Comparison of ENCODE assay signal across 21 cellular contexts in genomic region chr15:37038716-37039106, GRCh38.
DNase-seq lines count a peak whose midpoint lies in the region; ATAC-seq and TF ChIP-seq lines count a peak whose summit lies in the region.
"Had no signal": no experiment of that assay in that cellular context is flagged by ENCODE, and none has a peak within 500 bp of the region (broad histone marks: within the 10 kb centered on the region; RNA-seq: fewer than 3 reads in every experiment).

No MANE protein-coding gene starts in this region.

- DNase-seq in NCI-H1417 (lab: John Stamatoyannopoulos, UW) (peak; percentile 17 to 66 (median 36)), NCI-H1417 treated with DMSO at 0.1 percent for 48 hours (lab: John Stamatoyannopoulos, UW) (no peak), Karpas-422 (no peak), cerebellar cortex (ENCODE audit: low spot score) (peak; percentile 57), mesothelial cell of epicardium (ENCODE audit: low spot score in 2 of 2, unreplicated experiment in 2 of 2) (no peak), SW 1271 (lab: John Stamatoyannopoulos, UW) (no peak)
- no peak for DNase-seq in effector CD4-positive, alpha-beta T cell
- DNase-seq: activated CD4-positive, alpha-beta memory T cell treated with anti-CD3 and anti-CD28 coated beads, Interleukin-2, amount 10 ng/mL, durations not matched to agents 7 days and 5 days; activated naive CD4-positive, alpha-beta T cell treated with Interleukin-2 at 50 U/mL for 16 hours; colonic mucosa; GM23248; Kasumi-1; kidney glomerular epithelial cell; NCI-H1105 treated with DMSO at 0.1 percent for 48 hours; SHP77; stimulated activated CD4-positive, alpha-beta T cell treated with anti-CD3 and anti-CD28 coated beads, Interleukin-12 subunit alpha, Interleukin-12 subunit beta, amount 100 ng/mL, for 4 hours; T-helper 17 cell had no signal

- H4K20me1 ChIP-seq in Karpas-422 (ENCODE audit: insufficient read depth, low read depth, low read length): no peaks in the 10 kb centered on the region

- H3K27me3 Mint-ChIP-seq in mesothelial cell of epicardium (ENCODE audit: low read depth): no peaks in the 10 kb centered on the region
- H3K27me3 Mint-ChIP-seq: activated CD4-positive, alpha-beta memory T cell treated with anti-CD3 and anti-CD28 coated beads, Interleukin-2, amount 10 ng/mL, durations not matched to agents 7 days and 5 days had no signal

- peaks cover 97% of the 10 kb centered on the region for H3K4me1 ChIP-seq in Karpas-422 (ENCODE audit: low read length)
- H3K4me1 ChIP-seq: ascending aorta, colonic mucosa had no signal

- H3K4me1 Mint-ChIP-seq in mesothelial cell of epicardium: peaks cover 56% of the 10 kb centered on the region
- H3K4me1 Mint-ChIP-seq: activated CD4-positive, alpha-beta memory T cell treated with anti-CD3 and anti-CD28 coated beads, Interleukin-2, amount 10 ng/mL, durations not matched to agents 7 days and 5 days; T-helper 17 cell had no signal

- H3K4me3 ChIP-seq in Karpas-422 (ENCODE audit: low read length): no peak overlapping the region; the same call in 1 of the 2 replicates
- H3K4me3 ChIP-seq: ascending aorta, colonic mucosa, GM23248, neural progenitor cell had no signal

- H3K4me3 Mint-ChIP-seq in mesothelial cell of epicardium: peak overlapping the region; percentile 28
- H3K4me3 Mint-ChIP-seq: activated CD4-positive, alpha-beta memory T cell treated with anti-CD3 and anti-CD28 coated beads, Interleukin-2, amount 10 ng/mL, durations not matched to agents 7 days and 5 days; neural progenitor cell; T-helper 17 cell; WTC11 had no signal

- peak overlapping the region; percentile 50 for H3K4me2 ChIP-seq in Karpas-422 (ENCODE audit: low read depth, low read length, poor library complexity, severe bottlenecking)
- H3K4me2 ChIP-seq: neural progenitor cell had no signal

- peak overlapping the region; percentile 70 for H3K27ac ChIP-seq in Karpas-422 (ENCODE audit: low read length)
- H3K27ac ChIP-seq: ascending aorta, colonic mucosa, GM23248, neural progenitor cell had no signal

- TF ChIP-seq CTCF in mesothelial cell of epicardium (IDR thresholded peaks at IDR 0.05; ENCODE audit: unreplicated experiment): no peak

- no peak for ATAC-seq in GM21576 (IDR thresholded peaks at IDR 0.05; ENCODE audit: unreplicated experiment)
- ATAC-seq: T-helper 17 cell, WTC11 had no signal

- no peaks in the 10 kb centered on the region for H3K9me3 ChIP-seq in Karpas-422 (ENCODE audit: low read length)
- H3K9me3 ChIP-seq: ascending aorta, colonic mucosa had no signal

- H3K36me3 ChIP-seq in Karpas-422 (ENCODE audit: insufficient read depth, low read length): peaks cover 9% of the 10 kb centered on the region; the same call in 1 of the 2 replicates
- H3K36me3 ChIP-seq: colonic mucosa, neural progenitor cell had no signal

- H3K27ac Mint-ChIP-seq in mesothelial cell of epicardium: peak overlapping the region; percentile 87
- H3K27ac Mint-ChIP-seq: activated CD4-positive, alpha-beta memory T cell treated with anti-CD3 and anti-CD28 coated beads, Interleukin-2, amount 10 ng/mL, durations not matched to agents 7 days and 5 days; neural progenitor cell; T-helper 17 cell; WTC11 had no signal

- H3K79me2 ChIP-seq in Karpas-422 (ENCODE audit: low read length): peaks cover 89% of the 10 kb centered on the region

- no peaks in the 10 kb centered on the region for H3K27me3 ChIP-seq in Karpas-422 (ENCODE audit: low read length)
- H3K27me3 ChIP-seq: ascending aorta, colonic mucosa, neural progenitor cell had no signal

- H3K9ac ChIP-seq in Karpas-422 (ENCODE audit: low read length): peak overlapping the region; percentile 29
- H3K9ac ChIP-seq: GM23248, neural progenitor cell had no signal

- H2AFZ ChIP-seq in Karpas-422 (ENCODE audit: low read length): no peak overlapping the region
- H2AFZ ChIP-seq: GM23248, neural progenitor cell had no signal

- no peaks in the 10 kb centered on the region for H3K9me2 ChIP-seq in Karpas-422 (replicated peaks; ENCODE audit: insufficient read depth, low read length)

- H3K9me3 Mint-ChIP-seq in mesothelial cell of epicardium: no peaks in the 10 kb centered on the region
- H3K9me3 Mint-ChIP-seq: activated CD4-positive, alpha-beta memory T cell treated with anti-CD3 and anti-CD28 coated beads, Interleukin-2, amount 10 ng/mL, durations not matched to agents 7 days and 5 days; neural progenitor cell; WTC11 had no signal

- H3K36me3 Mint-ChIP-seq in mesothelial cell of epicardium: peaks cover 31% of the 10 kb centered on the region
- H3K36me3 Mint-ChIP-seq: neural progenitor cell, WTC11 had no signal

Comparison
In these comparisons a context has a peak if more than half of its experiments do, and no peak if none do; other contexts are left out.
1. DNase-seq: peak in NCI-H1417 (3 of 3) and cerebellar cortex (single experiment); none in NCI-H1417 treated with DMSO at 0.1 percent for 48 hours (single experiment), Karpas-422 (single experiment), mesothelial cell of epicardium (0 of 2), effector CD4-positive, alpha-beta T cell (single experiment) and SW 1271 (0 of 2).